Comparison of ENCODE assay signal across 1 cellular context in genomic region chr10:38143587-38143986, GRCh38.
TF ChIP-seq lines count a peak whose summit lies in the region.

No MANE protein-coding gene starts in this region.

TF ChIP-seq in HepG2, 621 proteins besides CTCF, POLR2A, EP300 and RAD21 (continued from another document and continues in another):
- TF ChIP-seq, protein P1, sequence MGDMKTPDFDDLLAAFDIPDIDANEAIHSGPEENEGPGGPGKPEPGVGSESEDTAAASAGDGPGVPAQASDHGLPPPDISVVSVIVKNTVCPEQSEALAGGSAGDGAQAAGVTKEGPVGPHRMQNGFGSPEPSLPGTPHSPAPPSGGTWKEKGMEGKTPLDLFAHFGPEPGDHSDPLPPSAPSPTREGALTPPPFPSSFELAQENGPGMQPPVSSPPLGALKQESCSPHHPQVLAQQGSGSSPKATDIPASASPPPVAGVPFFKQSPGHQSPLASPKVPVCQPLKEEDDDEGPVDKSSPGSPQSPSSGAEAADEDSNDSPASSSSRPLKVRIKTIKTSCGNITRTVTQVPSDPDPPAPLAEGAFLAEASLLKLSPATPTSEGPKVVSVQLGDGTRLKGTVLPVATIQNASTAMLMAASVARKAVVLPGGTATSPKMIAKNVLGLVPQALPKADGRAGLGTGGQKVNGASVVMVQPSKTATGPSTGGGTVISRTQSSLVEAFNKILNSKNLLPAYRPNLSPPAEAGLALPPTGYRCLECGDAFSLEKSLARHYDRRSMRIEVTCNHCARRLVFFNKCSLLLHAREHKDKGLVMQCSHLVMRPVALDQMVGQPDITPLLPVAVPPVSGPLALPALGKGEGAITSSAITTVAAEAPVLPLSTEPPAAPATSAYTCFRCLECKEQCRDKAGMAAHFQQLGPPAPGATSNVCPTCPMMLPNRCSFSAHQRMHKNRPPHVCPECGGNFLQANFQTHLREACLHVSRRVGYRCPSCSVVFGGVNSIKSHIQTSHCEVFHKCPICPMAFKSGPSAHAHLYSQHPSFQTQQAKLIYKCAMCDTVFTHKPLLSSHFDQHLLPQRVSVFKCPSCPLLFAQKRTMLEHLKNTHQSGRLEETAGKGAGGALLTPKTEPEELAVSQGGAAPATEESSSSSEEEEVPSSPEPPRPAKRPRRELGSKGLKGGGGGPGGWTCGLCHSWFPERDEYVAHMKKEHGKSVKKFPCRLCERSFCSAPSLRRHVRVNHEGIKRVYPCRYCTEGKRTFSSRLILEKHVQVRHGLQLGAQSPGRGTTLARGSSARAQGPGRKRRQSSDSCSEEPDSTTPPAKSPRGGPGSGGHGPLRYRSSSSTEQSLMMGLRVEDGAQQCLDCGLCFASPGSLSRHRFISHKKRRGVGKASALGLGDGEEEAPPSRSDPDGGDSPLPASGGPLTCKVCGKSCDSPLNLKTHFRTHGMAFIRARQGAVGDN (CRISPR knock-in tag; IDR thresholded peaks at IDR 0.05) = peak; percentile 32; the same call in 1 of the 2 replicates
- TF ChIP-seq NFKB2 (CRISPR knock-in tag; IDR thresholded peaks at IDR 0.05; ENCODE audit: borderline replicate concordance) (no peak), RFX1 (IDR thresholded peaks at IDR 0.05) (no peak), SETDB1 (CRISPR knock-in tag; IDR thresholded peaks at IDR 0.05; ENCODE audit: borderline replicate concordance) (no peak), ZNF552 (CRISPR knock-in tag; IDR thresholded peaks at IDR 0.05; ENCODE audit: borderline replicate concordance) (no peak), FOXM1 (CRISPR knock-in tag; IDR thresholded peaks at IDR 0.05) (no peak), BORCS8-MEF2B (CRISPR knock-in tag; IDR thresholded peaks at IDR 0.05) (no peak), BRCA1 (CRISPR knock-in tag; IDR thresholded peaks at IDR 0.05) (no peak), ZNF691 (CRISPR knock-in tag; IDR thresholded peaks at IDR 0.05; ENCODE audit: borderline replicate concordance, low read depth) (peak; percentile 63; the same call in 1 of the 2 replicates), NR2F1 (CRISPR knock-in tag; IDR thresholded peaks at IDR 0.05) (peak; percentile 89 to 91), GTF2F1 (IDR thresholded peaks at IDR 0.05; ENCODE audit: low read length) (no peak), HNRNPH1 (optimal IDR thresholded peaks at IDR 0.05; ENCODE audit: low read depth, low read length) (no peak), RFX5 (IDR thresholded peaks at IDR 0.05; ENCODE audit: low read depth, low read length) (0 out of 2 replicates have a peak, but pooled peaks have one; percentile 20), ZNF615 (CRISPR knock-in tag; IDR thresholded peaks at IDR 0.05; ENCODE audit: borderline replicate concordance) (no peak), DNMT1 (CRISPR knock-in tag; IDR thresholded peaks at IDR 0.05) (no peak), ZNF569 (CRISPR knock-in tag; IDR thresholded peaks at IDR 0.05; ENCODE audit: borderline replicate concordance) (no peak), ZBTB10 (CRISPR knock-in tag; IDR thresholded peaks at IDR 0.05; ENCODE audit: borderline replicate concordance) (no peak), GATAD2A (CRISPR knock-in tag; IDR thresholded peaks at IDR 0.05) (peak; percentile 66; the same call in 1 of the 2 replicates), ZMAT3 (CRISPR knock-in tag; conservative IDR thresholded peaks at IDR 0.05) (no peak), ESRRA (CRISPR knock-in tag; IDR thresholded peaks at IDR 0.05; ENCODE audit: low read depth) (peak; percentile 94), ZNF329 (CRISPR knock-in tag; IDR thresholded peaks at IDR 0.05; ENCODE audit: low read depth) (no peak), TARDBP (CRISPR knock-in tag; IDR thresholded peaks at IDR 0.05) (0 out of 2 replicates have a peak, but pooled peaks have one; percentile 37), HMGXB3 (CRISPR knock-in tag; IDR thresholded peaks at IDR 0.05; ENCODE audit: borderline replicate concordance) (no peak), SP1 (IDR thresholded peaks at IDR 0.05) (no peak), SP1 (CRISPR knock-in tag; IDR thresholded peaks at IDR 0.05) (no peak), MED1 (CRISPR knock-in tag; IDR thresholded peaks at IDR 0.05) (peak; percentile 77), MLLT10 (CRISPR knock-in tag; IDR thresholded peaks at IDR 0.05) (no peak), RCOR2 (CRISPR knock-in tag; IDR thresholded peaks at IDR 0.05) (0 out of 2 replicates have a peak, but pooled peaks have one; percentile 32), KLF16 (CRISPR knock-in tag; IDR thresholded peaks at IDR 0.05) (no peak)
- TF ChIP-seq, protein P2, sequence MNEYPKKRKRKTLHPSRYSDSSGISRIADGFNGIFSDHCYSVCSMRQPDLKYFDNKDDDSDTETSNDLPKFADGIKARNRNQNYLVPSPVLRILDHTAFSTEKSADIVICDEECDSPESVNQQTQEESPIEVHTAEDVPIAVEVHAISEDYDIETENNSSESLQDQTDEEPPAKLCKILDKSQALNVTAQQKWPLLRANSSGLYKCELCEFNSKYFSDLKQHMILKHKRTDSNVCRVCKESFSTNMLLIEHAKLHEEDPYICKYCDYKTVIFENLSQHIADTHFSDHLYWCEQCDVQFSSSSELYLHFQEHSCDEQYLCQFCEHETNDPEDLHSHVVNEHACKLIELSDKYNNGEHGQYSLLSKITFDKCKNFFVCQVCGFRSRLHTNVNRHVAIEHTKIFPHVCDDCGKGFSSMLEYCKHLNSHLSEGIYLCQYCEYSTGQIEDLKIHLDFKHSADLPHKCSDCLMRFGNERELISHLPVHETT (CRISPR knock-in tag; conservative IDR thresholded peaks at IDR 0.05) = no peak
- TF ChIP-seq, protein P3, sequence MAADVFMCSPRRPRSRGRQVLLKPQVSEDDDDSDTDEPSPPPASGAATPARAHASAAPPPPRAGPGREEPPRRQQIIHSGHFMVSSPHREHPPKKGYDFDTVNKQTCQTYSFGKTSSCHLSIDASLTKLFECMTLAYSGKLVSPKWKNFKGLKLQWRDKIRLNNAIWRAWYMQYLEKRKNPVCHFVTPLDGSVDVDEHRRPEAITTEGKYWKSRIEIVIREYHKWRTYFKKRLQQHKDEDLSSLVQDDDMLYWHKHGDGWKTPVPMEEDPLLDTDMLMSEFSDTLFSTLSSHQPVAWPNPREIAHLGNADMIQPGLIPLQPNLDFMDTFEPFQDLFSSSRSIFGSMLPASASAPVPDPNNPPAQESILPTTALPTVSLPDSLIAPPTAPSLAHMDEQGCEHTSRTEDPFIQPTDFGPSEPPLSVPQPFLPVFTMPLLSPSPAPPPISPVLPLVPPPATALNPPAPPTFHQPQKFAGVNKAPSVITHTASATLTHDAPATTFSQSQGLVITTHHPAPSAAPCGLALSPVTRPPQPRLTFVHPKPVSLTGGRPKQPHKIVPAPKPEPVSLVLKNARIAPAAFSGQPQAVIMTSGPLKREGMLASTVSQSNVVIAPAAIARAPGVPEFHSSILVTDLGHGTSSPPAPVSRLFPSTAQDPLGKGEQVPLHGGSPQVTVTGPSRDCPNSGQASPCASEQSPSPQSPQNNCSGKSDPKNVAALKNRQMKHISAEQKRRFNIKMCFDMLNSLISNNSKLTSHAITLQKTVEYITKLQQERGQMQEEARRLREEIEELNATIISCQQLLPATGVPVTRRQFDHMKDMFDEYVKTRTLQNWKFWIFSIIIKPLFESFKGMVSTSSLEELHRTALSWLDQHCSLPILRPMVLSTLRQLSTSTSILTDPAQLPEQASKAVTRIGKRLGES (CRISPR knock-in tag; IDR thresholded peaks at IDR 0.05; ENCODE audit: borderline replicate concordance) = no peak
- TF ChIP-seq, protein P4, sequence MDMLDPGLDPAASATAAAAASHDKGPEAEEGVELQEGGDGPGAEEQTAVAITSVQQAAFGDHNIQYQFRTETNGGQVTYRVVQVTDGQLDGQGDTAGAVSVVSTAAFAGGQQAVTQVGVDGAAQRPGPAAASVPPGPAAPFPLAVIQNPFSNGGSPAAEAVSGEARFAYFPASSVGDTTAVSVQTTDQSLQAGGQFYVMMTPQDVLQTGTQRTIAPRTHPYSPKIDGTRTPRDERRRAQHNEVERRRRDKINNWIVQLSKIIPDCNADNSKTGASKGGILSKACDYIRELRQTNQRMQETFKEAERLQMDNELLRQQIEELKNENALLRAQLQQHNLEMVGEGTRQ (IDR thresholded peaks at IDR 0.05; ENCODE audit: low read depth, low read length) = no peak
- TF ChIP-seq, protein P4 (CRISPR knock-in tag; IDR thresholded peaks at IDR 0.05; ENCODE audit: borderline replicate concordance) = no peak
- TF ChIP-seq, protein P5, sequence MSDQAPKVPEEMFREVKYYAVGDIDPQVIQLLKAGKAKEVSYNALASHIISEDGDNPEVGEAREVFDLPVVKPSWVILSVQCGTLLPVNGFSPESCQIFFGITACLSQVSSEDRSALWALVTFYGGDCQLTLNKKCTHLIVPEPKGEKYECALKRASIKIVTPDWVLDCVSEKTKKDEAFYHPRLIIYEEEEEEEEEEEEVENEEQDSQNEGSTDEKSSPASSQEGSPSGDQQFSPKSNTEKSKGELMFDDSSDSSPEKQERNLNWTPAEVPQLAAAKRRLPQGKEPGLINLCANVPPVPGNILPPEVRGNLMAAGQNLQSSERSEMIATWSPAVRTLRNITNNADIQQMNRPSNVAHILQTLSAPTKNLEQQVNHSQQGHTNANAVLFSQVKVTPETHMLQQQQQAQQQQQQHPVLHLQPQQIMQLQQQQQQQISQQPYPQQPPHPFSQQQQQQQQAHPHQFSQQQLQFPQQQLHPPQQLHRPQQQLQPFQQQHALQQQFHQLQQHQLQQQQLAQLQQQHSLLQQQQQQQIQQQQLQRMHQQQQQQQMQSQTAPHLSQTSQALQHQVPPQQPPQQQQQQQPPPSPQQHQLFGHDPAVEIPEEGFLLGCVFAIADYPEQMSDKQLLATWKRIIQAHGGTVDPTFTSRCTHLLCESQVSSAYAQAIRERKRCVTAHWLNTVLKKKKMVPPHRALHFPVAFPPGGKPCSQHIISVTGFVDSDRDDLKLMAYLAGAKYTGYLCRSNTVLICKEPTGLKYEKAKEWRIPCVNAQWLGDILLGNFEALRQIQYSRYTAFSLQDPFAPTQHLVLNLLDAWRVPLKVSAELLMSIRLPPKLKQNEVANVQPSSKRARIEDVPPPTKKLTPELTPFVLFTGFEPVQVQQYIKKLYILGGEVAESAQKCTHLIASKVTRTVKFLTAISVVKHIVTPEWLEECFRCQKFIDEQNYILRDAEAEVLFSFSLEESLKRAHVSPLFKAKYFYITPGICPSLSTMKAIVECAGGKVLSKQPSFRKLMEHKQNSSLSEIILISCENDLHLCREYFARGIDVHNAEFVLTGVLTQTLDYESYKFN (CRISPR knock-in tag; conservative IDR thresholded peaks at IDR 0.05) = peak; percentile 66
